22 cellular contexts compared by ENCODE assay signal in genomic region chr3:37764586-37764985, GRCh38.
DNase-seq lines count a peak whose midpoint lies in the region; ATAC-seq, FAIRE-seq and TF ChIP-seq lines count a peak whose summit lies in the region.
"Had no signal": no experiment of that assay in that cellular context is flagged by ENCODE, and none has a peak within 500 bp of the region (broad histone marks: within the 10 kb centered on the region; RNA-seq: fewer than 3 reads in every experiment).

No MANE protein-coding gene starts in this region.

- DNase-seq in K562 (ENCODE audit: extremely low read depth in 1 of 4, low spot score in 3 of 4) (no peak), thyroid gland (no peak), 8988T (no peak), DMS153 (lab: John Stamatoyannopoulos, UW) (no peak)
- DNase-seq: CD4-positive, alpha-beta memory T cell; DMS53; EL; GF-D8; GOT3; IMR-90; NCI-H1694; NCI-H2081 treated with DMSO at 0.1 percent for 48 hours; NCI-H446; NCI-H526; OCI-M1 had no signal

- TF ChIP-seq CTCF in HEK293 (tag by site-specific recombination; IDR thresholded peaks at IDR 0.05), result no peak
- no peak for TF ChIP-seq CTCF in K562 (IDR thresholded peaks at IDR 0.05 in 2 of 3, conservative IDR thresholded peaks at IDR 0.05 in 1 of 3; ENCODE audit: insufficient read depth in 2 of 3, low read depth in 1 of 3, low read length in 3 of 3)
- TF ChIP-seq CTCF in nephron (IDR thresholded peaks at IDR 0.05; ENCODE audit: unreplicated experiment in 3 of 3), result no peak
- TF ChIP-seq CTCF in thyroid gland (IDR thresholded peaks at IDR 0.05), result no peak

- no peaks in the 10 kb centered on the region for H3K36me3 ChIP-seq in HEK293 (ENCODE audit: control insufficient read depth in 2 of 2, insufficient read depth in 1 of 2, low read length in 2 of 2)
- H3K36me3 ChIP-seq in K562 (ENCODE audit: control insufficient read depth, insufficient read depth, low read length), result no peaks in the 10 kb centered on the region
- H3K36me3 ChIP-seq in thyroid gland, result no peaks in the 10 kb centered on the region

- H4K20me1 ChIP-seq in K562 (replicated peaks; ENCODE audit: control insufficient read depth, insufficient read depth, low read length), result peaks cover 17% of the 10 kb centered on the region
- H4K20me1 ChIP-seq: BLaER1 treated with 17β-estradiol and CSF1 and Interleukin-3, amounts not matched to agents 10 nM and 100 nM had no signal

- no peaks in the 10 kb centered on the region for H3K9me3 Mint-ChIP-seq in nephron

- in situ Hi-C loops in K562 (cut with MboI), result no loop called here

- H3K36me3 Mint-ChIP-seq in nephron (ENCODE audit: low read depth), result peaks cover 10% of the 10 kb centered on the region
- H3K36me3 Mint-ChIP-seq: CD4-positive, alpha-beta memory T cell had no signal

- intact Hi-C loops in K562 (cut with micrococcal nuclease) (no loop called here), thyroid gland (cut with DNase I) (no loop called here)

- H3K9ac ChIP-seq in K562 (ENCODE audit: insufficient read depth in 1 of 2, low read depth in 2 of 2, low read length in 2 of 2), result no peak overlapping the region
- H3K9ac ChIP-seq: BLaER1 treated with 17β-estradiol and CSF1 and Interleukin-3, amounts not matched to agents 10 nM and 100 nM had no signal

- H3K4me3 ChIP-seq in HEK293 (ENCODE audit: low read depth, low read length) (no peak overlapping the region), K562 (no peak overlapping the region), thyroid gland (replicated peaks in 1 of 3) (no peak overlapping the region)
- H3K4me3 ChIP-seq: BLaER1 treated with 17β-estradiol and CSF1 and Interleukin-3, amounts not matched to agents 10 nM and 100 nM had no signal

- no peak for ATAC-seq in K562
- ATAC-seq in GM18907 (IDR thresholded peaks at IDR 0.05; ENCODE audit: unreplicated experiment), result no peak
- ATAC-seq: HCT116 had no signal

- FAIRE-seq in K562 (lab: Jason Lieb, UNC), result no peak
- FAIRE-seq: GM19239, RCC 7860 had no signal

- no peak overlapping the region for H3K27ac ChIP-seq in HEK293 (ENCODE audit: extremely low read depth, low read depth, low read length)
- H3K27ac ChIP-seq in K562 (ENCODE audit: extremely low read depth, low read depth, low read length), result no peak overlapping the region
- H3K27ac ChIP-seq in thyroid gland, result peak overlapping the region; percentile 63 to 88 (median 74)
- H3K27ac ChIP-seq: BLaER1 treated with 17β-estradiol and CSF1 and Interleukin-3, amounts not matched to agents 10 nM and 100 nM had no signal

- no peaks in the 10 kb centered on the region for H3K79me2 ChIP-seq in K562 (ENCODE audit: control insufficient read depth, insufficient read depth, low read length)

- peak overlapping the region; percentile 81 to 96 (median 85) for H3K27ac Mint-ChIP-seq in nephron
- H3K27ac Mint-ChIP-seq: CD4-positive, alpha-beta memory T cell had no signal

- CTCF ChIA-PET in HEK293 (lab: Yijun Ruan, JAX) (interaction anchor here (0.7 kb wide), 1 partner anchor 21 kb away, joined by 3 read pairs; no protein-coding TSS in a partner anchor), K562 (lab: Yijun Ruan, JAX; ENCODE audit: low intra/inter-chr PET ratio) (no interaction called here)

- no peak for TF ChIP-seq POLR2A in K562 (conservative IDR thresholded peaks at IDR 0.05)
- TF ChIP-seq POLR2A in thyroid gland (IDR thresholded peaks at IDR 0.05), result no peak

- POLR2A ChIA-PET in HEK293 (lab: Yijun Ruan, JAX) (no interaction called here), K562 (lab: Yijun Ruan, JAX) (interaction anchor here (0.7 kb wide), 1 partner anchor 864 kb away, joined by 3 read pairs; no protein-coding TSS in a partner anchor)

- H3K27me3 ChIP-seq in K562 (ENCODE audit: control insufficient read depth in 2 of 2, insufficient read depth in 2 of 2, low read length in 2 of 2) (peaks cover 8 to 18% of the 10 kb centered on the region in 2 experiments), thyroid gland (no peaks in the 10 kb centered on the region)
- H3K27me3 ChIP-seq: BLaER1 treated with 17β-estradiol and CSF1 and Interleukin-3, amounts not matched to agents 10 nM and 100 nM had no signal

- no peak overlapping the region for H3K4me2 ChIP-seq in K562 (ENCODE audit: insufficient read depth, low read length)
- H3K4me2 ChIP-seq: BLaER1 treated with 17β-estradiol and CSF1 and Interleukin-3, amounts not matched to agents 10 nM and 100 nM had no signal

- TF ChIP-seq EP300 in K562 (IDR thresholded peaks at IDR 0.05; ENCODE audit: low read length), result no peak

- no peaks in the 10 kb centered on the region for H3K27me3 Mint-ChIP-seq in nephron (ENCODE audit: low read depth)

- H3K9me3 ChIP-seq in HEK293 (ENCODE audit: control insufficient read depth, insufficient read depth, low read depth, low read length) (no peaks in the 10 kb centered on the region), K562 (replicated peaks; ENCODE audit: control insufficient read depth, insufficient read depth, low read depth, low read length) (no peaks in the 10 kb centered on the region), thyroid gland (no peaks in the 10 kb centered on the region)
- H3K9me3 ChIP-seq: BLaER1 treated with 17β-estradiol and CSF1 and Interleukin-3, amounts not matched to agents 10 nM and 100 nM had no signal

- no TSS peak for BruUV-seq in K562 (replicated peaks; lab: Mats Ljungman, UMichigan)

- no peak overlapping the region for H2AFZ ChIP-seq in K562 (ENCODE audit: low read depth, low read length)

- no peak for TF ChIP-seq RAD21 in K562 (CRISPR knock-in tag; conservative IDR thresholded peaks at IDR 0.05 in 1 of 2, IDR thresholded peaks at IDR 0.05 in 1 of 2)

- peaks cover 74% of the 10 kb centered on the region for H3K4me1 Mint-ChIP-seq in nephron
- H3K4me1 Mint-ChIP-seq: CD4-positive, alpha-beta memory T cell had no signal

- H3K9me1 ChIP-seq in K562 (ENCODE audit: control insufficient read depth, insufficient read depth, low read length), result no peaks in the 10 kb centered on the region

- H3K4me1 ChIP-seq in HEK293 (ENCODE audit: control insufficient read depth, insufficient read depth, low read length) (no peaks in the 10 kb centered on the region), K562 (replicated peaks in 1 of 2; ENCODE audit: control insufficient read depth in 2 of 2, insufficient read depth in 2 of 2, low read length in 2 of 2) (peaks cover 4 to 19% of the 10 kb centered on the region in 2 experiments; a peak in 3 of 5 replicates), thyroid gland (peaks cover 51 to 74% of the 10 kb centered on the region in 2 donors)

- peak overlapping the region in 2 of 3 experiments; percentile 7 to 13 for H3K4me3 Mint-ChIP-seq in nephron
- H3K4me3 Mint-ChIP-seq: CD4-positive, alpha-beta memory T cell had no signal

TF ChIP-seq in HEK293, 187 proteins besides CTCF, POLR2A, EP300 and RAD21:
- TF ChIP-seq ZNF623 (tag by site-specific recombination; IDR thresholded peaks at IDR 0.05) (peak; percentile 85), BCL11A (tag by site-specific recombination; IDR thresholded peaks at IDR 0.05; ENCODE audit: low read depth) (no peak)

TF ChIP-seq in K562, 482 proteins besides CTCF, POLR2A, EP300 and RAD21:
- TF ChIP-seq CREM (IDR thresholded peaks at IDR 0.05; ENCODE audit: low read depth) (0 out of 2 replicates have a peak, but pooled peaks have one; percentile 2), SMARCA4 (IDR thresholded peaks at IDR 0.05) (no peak)

Comparison
In these comparisons a context has a peak if more than half of its experiments do, and no peak if none do; other contexts are left out.
1. H3K27ac ChIP-seq: peak in thyroid gland (3 of 3); none in HEK293 (single experiment) and K562 (single experiment).